Comparison of ENCODE assay signal across 8 cellular contexts in genomic region chr2:9813312-9814128, GRCh38. TPM values are rescaled to one million over a fixed set of nuclear protein-coding genes. Genes with fewer than 3 reads are reported as not detected.
DNase-seq lines count a peak whose midpoint lies in the region; ATAC-seq and TF ChIP-seq lines count a peak whose summit lies in the region.

No MANE protein-coding gene starts in this region.

- no peaks in the 10 kb centered on the region for H3F3A ChIP-seq in MM.1S (ENCODE audit: insufficient read depth, low read length)

- intact Hi-C loops in right cardiac atrium (cut with DNase I), result loop anchor here in 3 of 4 donors (5.0 to 10.0 kb wide), 4 partner anchors 231 to 281 kb away; partner anchors contain the start of gene KLF11 (in 1 of the 3)

- H3K79me2 ChIP-seq in MM.1S (ENCODE audit: low read length), result no peaks in the 10 kb centered on the region

- peak overlapping the region; percentile 35 for H3K4me2 ChIP-seq in MM.1S (ENCODE audit: low read depth, low read length)
- H3K4me2 ChIP-seq in skeletal muscle satellite cell (ENCODE audit: low read length), result peak overlapping the region; percentile 79

- H2AFZ ChIP-seq in MM.1S (ENCODE audit: low read length), result peak overlapping the region; percentile 66

- H4K20me1 ChIP-seq in MM.1S (ENCODE audit: insufficient read depth, low read length), result no peaks in the 10 kb centered on the region

- in situ Hi-C loops in GM13977 (cut with MboI; ENCODE audit: low pct_unique_long_range_greater_than_20kb, low sequenced_read_pairs, unreplicated experiment), result loop anchor here (10.0 kb wide), 1 partner anchor 241 kb away; no protein-coding TSS in a partner anchor

- H3K36me3 ChIP-seq in MM.1S (replicated peaks; ENCODE audit: insufficient read depth, low read length) (no peaks in the 10 kb centered on the region), skeletal muscle satellite cell (ENCODE audit: insufficient read depth, low read length) (no peaks in the 10 kb centered on the region)

- H3K9ac ChIP-seq in MM.1S (ENCODE audit: low read length) (no peak overlapping the region; the same call in 1 of the 2 replicates), skeletal muscle satellite cell (ENCODE audit: low read depth, low read length) (no peak overlapping the region)

- H3K9me2 ChIP-seq in MM.1S (replicated peaks; ENCODE audit: insufficient read depth, low read length), result no peaks in the 10 kb centered on the region

- 13% methylated on average over 24 of the region's 24 CpGs for WGBS in right cardiac atrium

- TF ChIP-seq CTCF in GM13977 (IDR thresholded peaks at IDR 0.05; ENCODE audit: extremely low read depth, insufficient read depth, missing control alignments) (peak; percentile 97), MM.1S (IDR thresholded peaks at IDR 0.05; ENCODE audit: low read length) (peak; percentile 96)

- H3K4me3 ChIP-seq in MM.1S (ENCODE audit: low read length), result peak overlapping the region; percentile 6; the same call in 1 of the 2 replicates
- no peak overlapping the region for H3K4me3 ChIP-seq in right cardiac atrium (ENCODE audit: low read length)
- peak overlapping the region; percentile 55 for H3K4me3 ChIP-seq in skeletal muscle satellite cell (ENCODE audit: low read length)

- ATAC-seq in right cardiac atrium, result peak; percentile 80 to 88
- ATAC-seq in HG02571 (IDR thresholded peaks at IDR 0.05; ENCODE audit: unreplicated experiment), result no peak

- H3K27ac ChIP-seq in MM.1S (ENCODE audit: low read length) (no peak overlapping the region), right cardiac atrium (ENCODE audit: low read length) (no peak overlapping the region)

- H3K9me3 ChIP-seq in MM.1S (replicated peaks; ENCODE audit: insufficient read depth, low read length), result no peaks in the 10 kb centered on the region
- no peaks in the 10 kb centered on the region for H3K9me3 ChIP-seq in right cardiac atrium (ENCODE audit: control insufficient read depth, low read length)
- H3K9me3 ChIP-seq in skeletal muscle satellite cell (replicated peaks; ENCODE audit: low read length), result no peaks in the 10 kb centered on the region

- H3K4me1 ChIP-seq in MM.1S (ENCODE audit: low read length), result no peaks in the 10 kb centered on the region
- no peaks in the 10 kb centered on the region for H3K4me1 ChIP-seq in right cardiac atrium (ENCODE audit: control insufficient read depth, insufficient read depth, low read length)
- peaks cover 16% of the 10 kb centered on the region for H3K4me1 ChIP-seq in skeletal muscle satellite cell (ENCODE audit: control insufficient read depth, insufficient read depth, low read length)

- H3K27me3 ChIP-seq in MM.1S (replicated peaks; ENCODE audit: insufficient read depth, low read length), result no peaks in the 10 kb centered on the region
- H3K27me3 ChIP-seq in right cardiac atrium (ENCODE audit: control insufficient read depth, insufficient read depth), result no peaks in the 10 kb centered on the region
- H3K27me3 ChIP-seq in skeletal muscle satellite cell (ENCODE audit: control insufficient read depth, insufficient read depth, low read length), result peaks cover 4% of the 10 kb centered on the region

- DNase-seq in 8988T, result peak; percentile 82
- peak; percentile 88 for DNase-seq in GM13977 (ENCODE audit: low spot score)
- DNase-seq in MM.1S, result peak; percentile 59
- peak; percentile 41 for DNase-seq in T follicular helper cell (ENCODE audit: low read depth)
- DNase-seq in amniotic epithelial cell (ENCODE audit: low read depth), result peak; percentile 31
- peak; percentile 74 to 91 (median 91) for DNase-seq in right cardiac atrium

RNA-seq across cellular contexts. Expression of gene TAF1B, which starts 29.8 kb away (rescaled TPM):
- total RNA-seq in right cardiac atrium, result 10 to 100 TPM in 1 of 4 donors, 1 to 10 TPM in 3; 7.7 to 12.4 (median 9.4) TPM
- polyA plus RNA-seq in right cardiac atrium, result 2.9 TPM
- 20.8 and 37.3 TPM in 2 replicates for total RNA-seq in skeletal muscle satellite cell (2012; rRNA removed)

Comparison
In these comparisons a context has a peak if more than half of its experiments do, and no peak if none do; other contexts are left out.
1. DNase-seq: peak in every context shown above with its lines; median percentile 91 in right cardiac atrium; 88 in GM13977; 82 in 8988T; 59 in MM.1S; 41 in T follicular helper cell; 31 in amniotic epithelial cell.